In genomic region chr7:18877874-18878273, GRCh38 we compare ENCODE assay signal across 3 cellular contexts.
TF ChIP-seq lines count a peak whose summit lies in the region.

No MANE protein-coding gene starts in this region.

TF ChIP-seq in HepG2, 621 proteins besides CTCF, POLR2A, EP300 and RAD21:
- TF ChIP-seq MAFK (conservative IDR thresholded peaks at IDR 0.05 in 1 of 2, IDR thresholded peaks at IDR 0.05 in 1 of 2; ENCODE audit: low read length in 2 of 2): peak; percentile 57 to 72
- TF ChIP-seq, protein P1, sequence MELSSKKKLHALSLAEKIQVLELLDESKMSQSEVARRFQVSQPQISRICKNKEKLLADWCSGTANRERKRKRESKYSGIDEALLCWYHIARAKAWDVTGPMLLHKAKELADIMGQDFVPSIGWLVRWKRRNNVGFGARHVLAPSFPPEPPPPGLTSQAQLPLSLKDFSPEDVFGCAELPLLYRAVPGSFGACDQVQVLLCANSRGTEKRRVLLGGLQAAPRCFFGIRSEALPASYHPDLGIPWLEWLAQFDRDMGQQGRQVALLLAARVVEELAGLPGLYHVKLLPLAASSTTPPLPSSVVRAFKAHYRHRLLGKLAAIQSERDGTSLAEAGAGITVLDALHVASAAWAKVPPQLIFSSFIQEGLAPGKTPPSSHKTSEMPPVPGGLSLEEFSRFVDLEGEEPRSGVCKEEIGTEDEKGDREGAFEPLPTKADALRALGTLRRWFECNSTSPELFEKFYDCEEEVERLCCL (CRISPR knock-in tag; IDR thresholded peaks at IDR 0.05; ENCODE audit: borderline replicate concordance): no peak
- peak; percentile 63 for TF ChIP-seq MAFF (IDR thresholded peaks at IDR 0.05; ENCODE audit: low read depth, low read length)

TF ChIP-seq in IMR-90, 13 proteins besides CTCF, POLR2A, EP300 and RAD21:
- TF ChIP-seq MAFK (IDR thresholded peaks at IDR 0.05; ENCODE audit: low read depth, low read length) (peak; percentile 73), FOS (IDR thresholded peaks at IDR 0.05; ENCODE audit: low read depth, low read length) (no peak)

TF ChIP-seq in K562, 482 proteins besides CTCF, POLR2A, EP300 and RAD21:
- TF ChIP-seq ZNF316 (IDR thresholded peaks at IDR 0.05) (peak; percentile 36; the same call in 1 of the 2 replicates), DNMT1 (IDR thresholded peaks at IDR 0.05) (no peak), RFX1 (IDR thresholded peaks at IDR 0.05) (peak; percentile 55)
